8 cellular contexts compared by ENCODE assay signal in genomic region chr11:118438314-118438931, GRCh38. TPM values are rescaled to one million over a fixed set of nuclear protein-coding genes. Genes with fewer than 3 reads are reported as not detected.
A peak's percentile ranks its signal among the peaks of the same experiment; 100 is the strongest.
DNase-seq lines count a peak whose midpoint lies in the region; ATAC-seq and TF ChIP-seq lines count a peak whose summit lies in the region.

No MANE protein-coding gene starts in this region.

- H3K27ac ChIP-seq in brain microvascular endothelial cell = peak overlapping the region; percentile 65

- peak overlapping the region; percentile 92 for H3K4me2 ChIP-seq in skeletal muscle satellite cell (ENCODE audit: low read length)

- H3K9me3 ChIP-seq in skeletal muscle satellite cell (replicated peaks; ENCODE audit: low read length) = no peaks in the 10 kb centered on the region

- DNase-seq in GDM1 (lab: John Stamatoyannopoulos, UW) (peak; percentile 53), HuH-7.5 (ENCODE audit: low spot score) (peak; percentile 23), T-helper 22 cell (ENCODE audit: low read depth) (peak; percentile 51), brain microvascular endothelial cell (peak; percentile 87), iPS-NIHi7 (ENCODE audit: extremely low spot score) (peak; percentile 64), SKM-1 treated with dmso at 0.1 percent for 144 hours (lab: John Stamatoyannopoulos, UW; ENCODE audit: unreplicated experiment) (no peak)

- no peak for TF ChIP-seq CTCF in brain microvascular endothelial cell (IDR thresholded peaks at IDR 0.05; ENCODE audit: low read depth, low read length, missing control alignments)

- no peak for ATAC-seq in HG03439 (IDR thresholded peaks at IDR 0.05; ENCODE audit: unreplicated experiment)

- peak overlapping the region; percentile 74 for H3K4me3 ChIP-seq in brain microvascular endothelial cell (ENCODE audit: low read depth, low read length)
- H3K4me3 ChIP-seq in skeletal muscle satellite cell (ENCODE audit: low read length) = peak overlapping the region; percentile 87

- H3K36me3 ChIP-seq in brain microvascular endothelial cell (replicated peaks) (no peaks in the 10 kb centered on the region), skeletal muscle satellite cell (ENCODE audit: insufficient read depth, low read length) (no peaks in the 10 kb centered on the region)

- peak overlapping the region; percentile 85 for H3K9ac ChIP-seq in skeletal muscle satellite cell (ENCODE audit: low read depth, low read length)

- peaks cover 30% of the 10 kb centered on the region for H3K4me1 ChIP-seq in skeletal muscle satellite cell (ENCODE audit: control insufficient read depth, insufficient read depth, low read length)

- H3K27me3 ChIP-seq in brain microvascular endothelial cell (replicated peaks) = no peaks in the 10 kb centered on the region
- H3K27me3 ChIP-seq in skeletal muscle satellite cell (ENCODE audit: control insufficient read depth, insufficient read depth, low read length) = no peaks in the 10 kb centered on the region

- in situ Hi-C loops in brain microvascular endothelial cell (cut with HindIII; ENCODE audit: low pct_ligation_motif_present, low sequenced_read_pairs) = no loop called here

RNA-seq across cellular contexts. Expression of gene KMT2A, which starts 2.1 kb away (rescaled TPM):
- 21.8 and 26.4 TPM in 2 replicates for total RNA-seq in skeletal muscle satellite cell (2012; rRNA removed)

RNA-seq across cellular contexts. Expression of gene ATP5MG, which starts 37.0 kb away (rescaled TPM):
- 33.2 and 36.5 TPM in 2 replicates for total RNA-seq in skeletal muscle satellite cell (2012; rRNA removed)
